ENCODE assay signal across 7 cellular contexts in genomic region chr19:58356236-58356970, GRCh38. TPM values are rescaled to one million over a fixed set of nuclear protein-coding genes. Genes with fewer than 3 reads are reported as not detected.
DNase-seq lines count a peak whose midpoint lies in the region; ATAC-seq and TF ChIP-seq lines count a peak whose summit lies in the region.
"Had no signal": no experiment of that assay in that cellular context is flagged by ENCODE, and none has a peak within 500 bp of the region (broad histone marks: within the 10 kb centered on the region; RNA-seq: fewer than 3 reads in every experiment).

No MANE protein-coding gene starts in this region.

- no peak for TF ChIP-seq CTCF in sigmoid colon (IDR thresholded peaks at IDR 0.05)

- no peak for ATAC-seq in HG03342 (IDR thresholded peaks at IDR 0.05; ENCODE audit: unreplicated experiment)

- 14 to 15% methylated on average over 61 to 76 of the region's 88 CpGs for WGBS in GM23248 (ENCODE audit: low coverage in 1 of 2, low lambda C conversion rate in 2 of 2, missing lambda C conversion rate in 2 of 2), 2 experiments
- 5 to 44% methylated on average over 88 of the region's 88 CpGs for WGBS in sigmoid colon, 2 donors

- H3K9me2 ChIP-seq in GM23248 (ENCODE audit: insufficient read depth), result no peaks in the 10 kb centered on the region

- no peak overlapping the region for H2AFZ ChIP-seq in GM23248

- DNase-seq in GM23248 (peak; percentile 57), sigmoid colon (peak; percentile 46), amygdala (lab: John Stamatoyannopoulos, UW) (no peak), H4 (ENCODE audit: low spot score) (no peak)
- DNase-seq in central memory CD4-positive, alpha-beta T cell, result peak; percentile 41
- DNase-seq: NCI-H69 had no signal

- H3K36me3 ChIP-seq in GM23248 (ENCODE audit: low read depth) (no peaks in the 10 kb centered on the region), sigmoid colon (no peaks in the 10 kb centered on the region)

- H3K4me1 ChIP-seq in GM23248 (ENCODE audit: insufficient read depth) (peaks cover under 1% of the 10 kb centered on the region; the same call in 1 of the 2 replicates), sigmoid colon (peaks cover 0 to 21% (median 10%) of the 10 kb centered on the region in 4 donors)

- no peak for TF ChIP-seq EP300 in sigmoid colon (IDR thresholded peaks at IDR 0.05)

- peak overlapping the region; percentile 17 for H3K4me2 ChIP-seq in GM23248 (ENCODE audit: unreplicated experiment)

- H3K4me3 ChIP-seq in GM23248, result peak overlapping the region; percentile 50
- H3K4me3 ChIP-seq in sigmoid colon, result peak overlapping the region in 3 of 4 donors; percentile 16 to 24 (median 20)

- H3F3A ChIP-seq in GM23248 (ENCODE audit: insufficient read depth), result peaks cover 16% of the 10 kb centered on the region; the same call in 1 of the 2 replicates

- no peaks in the 10 kb centered on the region for H3K79me2 ChIP-seq in GM23248 (ENCODE audit: insufficient read depth)

- H3K9me3 ChIP-seq in GM23248 (ENCODE audit: low read depth) (no peaks in the 10 kb centered on the region), sigmoid colon (no peaks in the 10 kb centered on the region)

- intact Hi-C loops in sigmoid colon (cut with DNase I), result no loop called here

- H3K9ac ChIP-seq in GM23248, result no peak overlapping the region

- H4K20me1 ChIP-seq in GM23248 (ENCODE audit: insufficient read depth), result no peaks in the 10 kb centered on the region

- no peaks in the 10 kb centered on the region for H3K27me3 ChIP-seq in GM23248 (replicated peaks; ENCODE audit: insufficient read depth)
- H3K27me3 ChIP-seq in sigmoid colon, result peaks cover 23 to 60% (median 58%) of the 10 kb centered on the region in 3 donors

- H3K27ac ChIP-seq in GM23248, result no peak overlapping the region
- no peak overlapping the region for H3K27ac ChIP-seq in sigmoid colon

- TF ChIP-seq POLR2A in sigmoid colon (IDR thresholded peaks at IDR 0.05), result no peak

- in situ Hi-C loops in GM23248 (cut with MboI), result no loop called here

RNA-seq across cellular contexts. Expression of gene A1BG, which starts 3.1 kb away (rescaled TPM):
- total RNA-seq in GM23248 (2014; rRNA removed; shearing (Covaris generic)), result 22.0 and 63.7 TPM in 2 replicates
- 31.3 and 34.3 TPM in 2 replicates for polyA plus RNA-seq in GM23248 (2016; fragmentation: Nextera tagmentation; extraction: Ambion mirVana)
- total RNA-seq in sigmoid colon, result 10 to 100 TPM in 2 of 4 donors, 1 to 10 TPM in 2; 1.9 to 17.4 (median 12.1) TPM
- 10 to 100 TPM in 2 of 3 donors, 1 to 10 TPM in 1; 7.2 to 23.4 (median 16.0) TPM for polyA plus RNA-seq in sigmoid colon
- total RNA-seq in H4 (2014; rRNA removed; shearing (Covaris generic)), result 24.5 and 31.5 TPM in 2 replicates

RNA-seq across cellular contexts. Expression of gene ZNF497, which starts 6.1 kb away (rescaled TPM):
- total RNA-seq in GM23248 (2014; rRNA removed; shearing (Covaris generic)), result 0.38 and 0.97 TPM in 2 replicates
- polyA plus RNA-seq in GM23248 (2016; fragmentation: Nextera tagmentation; extraction: Ambion mirVana) (0.65 and 0.72 TPM in 2 replicates), sigmoid colon (under 1 TPM in 2 of 3 donors, not detected in 1; 0.46 to 0.79 TPM)
- total RNA-seq in sigmoid colon, result under 1 TPM; 0.28 to 0.54 (median 0.43) TPM
- total RNA-seq in H4 (2014; rRNA removed; shearing (Covaris generic)), result 1.6 and 5.1 TPM in 2 replicates

RNA-seq across cellular contexts. Expression of gene ZNF837, which starts 24.4 kb away (rescaled TPM):
- total RNA-seq in GM23248 (2014; rRNA removed; shearing (Covaris generic)), result 2.5 and 5.3 TPM in 2 replicates
- polyA plus RNA-seq in GM23248 (2016; fragmentation: Nextera tagmentation; extraction: Ambion mirVana) (1.4 and 2.2 TPM in 2 replicates), sigmoid colon (1 to 10 TPM; 1.2 to 2.5 (median 1.8) TPM)
- total RNA-seq in sigmoid colon, result 1 to 10 TPM in 3 of 4 donors, under 1 TPM in 1; 0.66 to 2.2 (median 1.5) TPM
- total RNA-seq in H4 (2014; rRNA removed; shearing (Covaris generic)), result 1.4 and 1.9 TPM in 2 replicates

RNA-seq across cellular contexts. Expression of gene ZSCAN22, which starts 29.6 kb away (rescaled TPM):
- 1.8 and 3.4 TPM in 2 replicates for total RNA-seq in GM23248 (2014; rRNA removed; shearing (Covaris generic))
- polyA plus RNA-seq in GM23248 (2016; fragmentation: Nextera tagmentation; extraction: Ambion mirVana) (1.5 and 2.1 TPM in 2 replicates), sigmoid colon (1 to 10 TPM in 1 of 3 donors, under 1 TPM in 2; 0.60 to 1.3 (median 0.69) TPM)
- total RNA-seq in sigmoid colon, result 1 to 10 TPM; 1.4 to 3.6 (median 2.2) TPM
- 2.6 and 2.8 TPM in 2 replicates for total RNA-seq in H4 (2014; rRNA removed; shearing (Covaris generic))

RNA-seq across cellular contexts. Expression of gene RPS5, which starts 30.7 kb away (rescaled TPM):
- 1,366 and 1,425 TPM in 2 replicates for total RNA-seq in GM23248 (2014; rRNA removed; shearing (Covaris generic))
- polyA plus RNA-seq in GM23248 (2016; fragmentation: Nextera tagmentation; extraction: Ambion mirVana) (561 and 565 TPM in 2 replicates), sigmoid colon (1,000 to 10,000 TPM; 1,097 to 1,974 (median 1,406) TPM)
- 1,000 to 10,000 TPM; 1,322 to 2,581 (median 2,411) TPM for total RNA-seq in sigmoid colon
- total RNA-seq in H4 (2014; rRNA removed; shearing (Covaris generic)), result 3,081 and 3,534 TPM in 2 replicates

Comparison
In these comparisons a context has a peak if more than half of its experiments do, and no peak if none do; other contexts are left out.
1. DNase-seq: peak in GM23248 (single experiment), central memory CD4-positive, alpha-beta T cell (single experiment) and sigmoid colon (single experiment); none in amygdala (0 of 56) and H4 (single experiment).